ENCODE assay signal across 22 cellular contexts in genomic region chr1:168933143-168933840, GRCh38.
"Had no signal": no experiment of that assay in that cellular context is flagged by ENCODE, and none has a peak within 500 bp of the region (broad histone marks: within the 10 kb centered on the region; RNA-seq: fewer than 3 reads in every experiment).

No MANE protein-coding gene starts in this region.

- H3K4me2 ChIP-seq: hepatocyte had no signal

- H3K4me1 ChIP-seq: esophagus muscularis mucosa, foreskin keratinocyte, gastroesophageal sphincter, heart left ventricle, left lung, lower lobe of right lung had no signal

- H2AFZ ChIP-seq: hepatocyte had no signal

- H3K27me3 ChIP-seq: dorsolateral prefrontal cortex, esophagus muscularis mucosa, foreskin keratinocyte, gastroesophageal sphincter, heart left ventricle, hepatocyte, left lung had no signal

- H3K4me3 ChIP-seq: coronary artery, dorsolateral prefrontal cortex, esophagus muscularis mucosa, gastroesophageal sphincter, heart left ventricle, hepatocyte, left lung, lower lobe of right lung, mucosa of descending colon had no signal

- DNase-seq: dermis blood vessel endothelial cell; dorsolateral prefrontal cortex; effector CD4-positive, alpha-beta T cell; effector memory CD4-positive, alpha-beta T cell; heart left ventricle; hypothalamus; immature natural killer cell; islet precursor cell; kidney; kidney glomerular epithelial cell; left cardiac atrium; left lung; left ventricle myocardium superior; lower lobe of right lung; mucosa of descending colon; naive B cell had no signal

- H3K27ac ChIP-seq: coronary artery, dorsolateral prefrontal cortex, esophagus muscularis mucosa, foreskin keratinocyte, gastroesophageal sphincter, heart left ventricle, hepatocyte, left lung, lower lobe of right lung had no signal

- H3K36me3 Mint-ChIP-seq: mesothelial cell of epicardium, naive B cell had no signal

- H3K9me3 ChIP-seq: esophagus muscularis mucosa, gastroesophageal sphincter, left lung, lower lobe of right lung, mucosa of descending colon had no signal

- H3K79me2 ChIP-seq: hepatocyte had no signal

- H3K27ac Mint-ChIP-seq: immature natural killer cell, mesothelial cell of epicardium, naive B cell had no signal

- H3K4me3 Mint-ChIP-seq: immature natural killer cell, mesothelial cell of epicardium, naive B cell had no signal

- H3K36me3 ChIP-seq: esophagus muscularis mucosa, gastroesophageal sphincter, heart left ventricle, left lung, lower lobe of right lung had no signal

- H3K4me1 Mint-ChIP-seq: immature natural killer cell, naive B cell had no signal
